Comparison of ENCODE assay signal across 32 cellular contexts in genomic region chr16:6548507-6548906, GRCh38.
"Had no signal": no experiment of that assay in that cellular context is flagged by ENCODE, and none has a peak within 500 bp of the region (broad histone marks: within the 10 kb centered on the region; RNA-seq: fewer than 3 reads in every experiment).

No MANE protein-coding gene starts in this region.

- H3K4me2 ChIP-seq: neural progenitor cell had no signal

- H3K9ac ChIP-seq: neural progenitor cell, parathyroid adenoma had no signal

- ATAC-seq: left colon, left lung, natural killer cell, psoas muscle, sciatic nerve, upper lobe of right lung had no signal

- H3K27ac Mint-ChIP-seq: immature natural killer cell; mesothelial cell of epicardium; natural killer cell; nephron progenitor cell; neural progenitor cell; stimulated activated naive CD8-positive, alpha-beta T cell treated with anti-CD3 and anti-CD28 coated beads, Interleukin-15, Interleukin-2, amounts not matched to agents 100 ng/mL and 50 ng/mL, for 24 hours had no signal

- H2AFZ ChIP-seq: neural progenitor cell, parathyroid adenoma had no signal

- H3K4me3 Mint-ChIP-seq: immature natural killer cell; mesothelial cell of epicardium; naive B cell; natural killer cell; nephron progenitor cell; neural progenitor cell; stimulated activated naive CD8-positive, alpha-beta T cell treated with anti-CD3 and anti-CD28 coated beads, Interleukin-15, Interleukin-2, amounts not matched to agents 100 ng/mL and 50 ng/mL, for 24 hours had no signal

- DNase-seq: hypothalamus; immature natural killer cell; kidney; left colon; left lung; mesendoderm; naive B cell; natural killer cell; nephron progenitor cell; occipital lobe; psoas muscle; stimulated activated CD4-positive, alpha-beta T cell treated with anti-CD3 and anti-CD28 coated beads, Interleukin-12 subunit alpha, Interleukin-12 subunit beta, amount 100 ng/mL, for 4 hours; stimulated activated CD4-positive, alpha-beta T cell treated with anti-CD3 and anti-CD28 coated beads, Interleukin-15, amount 100 ng/mL, for 24 hours; stimulated activated CD4-positive, alpha-beta T cell treated with anti-CD3 and anti-CD28 coated beads, Interleukin-2, amount 100 ng/mL, for 24 hours; stimulated activated CD4-positive, alpha-beta T cell treated with anti-CD3 and anti-CD28 coated beads, Interleukin-4, amount 100 ng/mL, for 1 hour; stimulated activated naive CD4-positive, alpha-beta T cell; tibial artery; trophoblast cell; upper lobe of right lung had no signal

- H3K27ac ChIP-seq: left lung, neural progenitor cell, neutrophil, parathyroid adenoma, psoas muscle, right atrium auricular region, skin epidermis, suprapubic skin, thoracic aorta, tibial artery, upper lobe of right lung had no signal

- H3K36me3 ChIP-seq: left lung, neural progenitor cell, neutrophil, right atrium auricular region, suprapubic skin, thoracic aorta, tibial artery, upper lobe of right lung had no signal

- H3K27me3 ChIP-seq: left lung, neural progenitor cell, neutrophil, right atrium auricular region, suprapubic skin, tibial artery, upper lobe of right lung had no signal

- H3K4me1 Mint-ChIP-seq: immature natural killer cell, mesothelial cell of epicardium, naive B cell, natural killer cell, nephron progenitor cell had no signal

- H3K4me3 ChIP-seq: left lung, lung, neural progenitor cell, psoas muscle, right atrium auricular region, skin epidermis, suprapubic skin, thoracic aorta, tibial artery, upper lobe of right lung had no signal

- H3K4me1 ChIP-seq: left lung, neural progenitor cell, parathyroid adenoma, psoas muscle, right atrium auricular region, suprapubic skin, tibial artery, upper lobe of right lung had no signal

- H3K27me3 Mint-ChIP-seq: naive B cell; stimulated activated naive CD8-positive, alpha-beta T cell treated with anti-CD3 and anti-CD28 coated beads, Interleukin-15, Interleukin-2, amounts not matched to agents 100 ng/mL and 50 ng/mL, for 24 hours had no signal

- FAIRE-seq: islet of Langerhans, kidney, urothelium cell line had no signal

- H3K9me3 Mint-ChIP-seq: mesothelial cell of epicardium, nephron progenitor cell, neural progenitor cell had no signal

- H3K79me2 ChIP-seq: parathyroid adenoma had no signal

- H3K36me3 Mint-ChIP-seq: mesothelial cell of epicardium, naive B cell, natural killer cell, neural progenitor cell had no signal

- H3K9me3 ChIP-seq: left lung, neutrophil, psoas muscle, right atrium auricular region, suprapubic skin, thoracic aorta, tibial artery, upper lobe of right lung had no signal
